ENCODE assay signal across 14 cellular contexts in genomic region chr4:139142097-139142496, GRCh38. TPM values are rescaled to one million over a fixed set of nuclear protein-coding genes. Genes with fewer than 3 reads are reported as not detected.
DNase-seq lines count a peak whose midpoint lies in the region; ATAC-seq and TF ChIP-seq lines count a peak whose summit lies in the region.
"Had no signal": no experiment of that assay in that cellular context is flagged by ENCODE, and none has a peak within 500 bp of the region (broad histone marks: within the 10 kb centered on the region; RNA-seq: fewer than 3 reads in every experiment).

No MANE protein-coding gene starts in this region.

- H3K4me1 Mint-ChIP-seq in activated CD4-positive, alpha-beta T cell treated with anti-CD3 and anti-CD28 coated beads for 36 hours, result peaks cover 10% of the 10 kb centered on the region
- H3K4me1 Mint-ChIP-seq in stimulated activated naive B cell treated with anti-CD40 and anti-IgM and Interleukin-4, amounts not matched to agents 10 μg/mL and 1 μg/mL and 100 μg/mL, for 72 hours, result peaks cover 30 to 46% of the 10 kb centered on the region in 2 donors
- H3K4me1 Mint-ChIP-seq in CD8-positive, alpha-beta memory T cell, result peaks cover 25 to 35% (median 26%) of the 10 kb centered on the region in 3 donors

- no peak for TF ChIP-seq CTCF in Loucy (conservative IDR thresholded peaks at IDR 0.05; ENCODE audit: low read length)

- intact Hi-C loops in activated CD4-positive, alpha-beta T cell treated with anti-CD3 and anti-CD28 coated beads for 36 hours (cut with DNase I, micrococcal nuclease), result no loop called here

- no peak for DNase-seq in activated CD4-positive, alpha-beta T cell treated with anti-CD3 and anti-CD28 coated beads for 36 hours
- DNase-seq in activated CD4-positive, alpha-beta T cell treated with anti-CD3 and anti-CD28 coated beads, Interleukin-2, amount 50 U/mL, for 1 hour, result no peak
- DNase-seq in stimulated activated naive B cell treated with anti-CD40 and anti-IgM and Interleukin-4, amounts not matched to agents 10 μg/mL and 1 μg/mL and 100 μg/mL, for 72 hours, result peak; percentile 12
- DNase-seq in COLO829 (ENCODE audit: low spot score) (no peak), NCI-H2081 (lab: John Stamatoyannopoulos, UW) (no peak)
- no peak for DNase-seq in CD8-positive, alpha-beta memory T cell
- DNase-seq: KG1, NCI-H524 treated with DMSO at 0.1 percent for 48 hours, pancreas, SHP77, stomach had no signal

- H3K9me3 Mint-ChIP-seq in activated CD4-positive, alpha-beta T cell treated with anti-CD3 and anti-CD28 coated beads for 36 hours (ENCODE audit: low read depth), result peaks cover 10% of the 10 kb centered on the region
- peaks cover 0 to 3% of the 10 kb centered on the region in 2 donors for H3K9me3 Mint-ChIP-seq in stimulated activated naive B cell treated with anti-CD40 and anti-IgM and Interleukin-4, amounts not matched to agents 10 μg/mL and 1 μg/mL and 100 μg/mL, for 72 hours
- peaks cover 0 to 8% (median 4%) of the 10 kb centered on the region in 5 donors for H3K9me3 Mint-ChIP-seq in CD8-positive, alpha-beta memory T cell

- H3F3A ChIP-seq in Loucy (ENCODE audit: low read depth), result no peaks in the 10 kb centered on the region

- no peak overlapping the region for H3K9ac ChIP-seq in Loucy (ENCODE audit: low read depth, low read length, poor library complexity, severe bottlenecking)

- CTCF ChIA-PET in activated CD4-positive, alpha-beta T cell treated with anti-CD3 and anti-CD28 coated beads for 36 hours (lab: Charles Lee), result no interaction called here
- CTCF ChIA-PET in CD8-positive, alpha-beta memory T cell (lab: Charles Lee), result no interaction called here

- no peak overlapping the region for H3K4me3 ChIP-seq in Loucy (ENCODE audit: low read length, poor library complexity, severe bottlenecking)
- no peak overlapping the region for H3K4me3 ChIP-seq in CD8-positive, alpha-beta memory T cell (ENCODE audit: low read length)
- H3K4me3 ChIP-seq: lung, pancreas, stomach had no signal

- no peak overlapping the region for H2AFZ ChIP-seq in Loucy (ENCODE audit: low read length)

- POLR2A ChIA-PET in activated CD4-positive, alpha-beta T cell treated with anti-CD3 and anti-CD28 coated beads for 36 hours (lab: Charles Lee), result no interaction called here
- POLR2A ChIA-PET in CD8-positive, alpha-beta memory T cell (lab: Charles Lee), result no interaction called here

- peaks cover 52% of the 10 kb centered on the region for H4K20me1 ChIP-seq in Loucy (ENCODE audit: insufficient read depth, low read length, poor library complexity, severe bottlenecking)

- H3K36me3 Mint-ChIP-seq in activated CD4-positive, alpha-beta T cell treated with anti-CD3 and anti-CD28 coated beads for 36 hours (ENCODE audit: low read depth), result peaks cover 7% of the 10 kb centered on the region
- H3K36me3 Mint-ChIP-seq in stimulated activated naive B cell treated with anti-CD40 and anti-IgM and Interleukin-4, amounts not matched to agents 10 μg/mL and 1 μg/mL and 100 μg/mL, for 72 hours, result peaks cover 3 to 6% of the 10 kb centered on the region in 2 donors
- peaks cover 4 to 25% (median 6%) of the 10 kb centered on the region in 3 donors for H3K36me3 Mint-ChIP-seq in CD8-positive, alpha-beta memory T cell

- H3K9me2 ChIP-seq in Loucy (replicated peaks; ENCODE audit: low read depth, low read length), result no peaks in the 10 kb centered on the region

- peaks cover 8% of the 10 kb centered on the region; the same call in 1 of the 2 replicates for H3K36me3 ChIP-seq in Loucy (ENCODE audit: insufficient read depth, low read length)
- H3K36me3 ChIP-seq in CD8-positive, alpha-beta memory T cell (ENCODE audit: insufficient read depth, low read length), result no peaks in the 10 kb centered on the region

- peak; percentile 9 for ATAC-seq in activated CD4-positive, alpha-beta T cell treated with anti-CD3 and anti-CD28 coated beads for 36 hours
- peak; percentile 87 for ATAC-seq in HG02759 (IDR thresholded peaks at IDR 0.05; ENCODE audit: unreplicated experiment)
- ATAC-seq in stimulated activated naive B cell treated with anti-CD40 and anti-IgM and Interleukin-4, amounts not matched to agents 10 μg/mL and 1 μg/mL and 100 μg/mL, for 72 hours (replicated peaks), result peak; percentile 94 to 98
- ATAC-seq: pancreas had no signal

- H3K79me2 ChIP-seq in Loucy (ENCODE audit: insufficient read depth, low read length), result peaks cover 72% of the 10 kb centered on the region

- H3K27me3 ChIP-seq in Loucy (ENCODE audit: insufficient read depth, low read length, poor library complexity, severe bottlenecking), result no peaks in the 10 kb centered on the region
- H3K27me3 ChIP-seq in CD8-positive, alpha-beta memory T cell (ENCODE audit: insufficient read depth, low read length, poor library complexity, severe bottlenecking), result no peaks in the 10 kb centered on the region
- H3K27me3 ChIP-seq: pancreas, stomach had no signal

- H3K27ac Mint-ChIP-seq in activated CD4-positive, alpha-beta T cell treated with anti-CD3 and anti-CD28 coated beads for 36 hours, result no peak overlapping the region
- no peak overlapping the region for H3K27ac Mint-ChIP-seq in stimulated activated naive B cell treated with anti-CD40 and anti-IgM and Interleukin-4, amounts not matched to agents 10 μg/mL and 1 μg/mL and 100 μg/mL, for 72 hours
- H3K27ac Mint-ChIP-seq in CD8-positive, alpha-beta memory T cell, result peak overlapping the region in 1 of 8 donors; percentile 45

- H3K9me3 ChIP-seq in Loucy (ENCODE audit: insufficient read depth, low read depth, low read length), result no peaks in the 10 kb centered on the region
- no peaks in the 10 kb centered on the region for H3K9me3 ChIP-seq in CD8-positive, alpha-beta memory T cell (ENCODE audit: low read length)
- H3K9me3 ChIP-seq: pancreas, stomach had no signal

- H3K4me2 ChIP-seq in Loucy (ENCODE audit: low read depth, low read length, poor library complexity, severe bottlenecking), result peak overlapping the region; percentile 38

- no peaks in the 10 kb centered on the region for H3K27me3 Mint-ChIP-seq in activated CD4-positive, alpha-beta T cell treated with anti-CD3 and anti-CD28 coated beads for 36 hours
- no peaks in the 10 kb centered on the region for H3K27me3 Mint-ChIP-seq in stimulated activated naive B cell treated with anti-CD40 and anti-IgM and Interleukin-4, amounts not matched to agents 10 μg/mL and 1 μg/mL and 100 μg/mL, for 72 hours
- H3K27me3 Mint-ChIP-seq in CD8-positive, alpha-beta memory T cell, result no peaks in the 10 kb centered on the region

- no peak overlapping the region for H3K27ac ChIP-seq in CD8-positive, alpha-beta memory T cell (ENCODE audit: low read depth, low read length)
- H3K27ac ChIP-seq: pancreas, stomach had no signal

- peaks cover 38% of the 10 kb centered on the region for H3K4me1 ChIP-seq in Loucy (ENCODE audit: insufficient read depth, low read length, poor library complexity, severe bottlenecking)
- peaks cover 9% of the 10 kb centered on the region for H3K4me1 ChIP-seq in CD8-positive, alpha-beta memory T cell (ENCODE audit: insufficient read depth, low read length)
- H3K4me1 ChIP-seq: pancreas had no signal

- no peak overlapping the region for H3K4me3 Mint-ChIP-seq in activated CD4-positive, alpha-beta T cell treated with anti-CD3 and anti-CD28 coated beads for 36 hours
- no peak overlapping the region for H3K4me3 Mint-ChIP-seq in stimulated activated naive B cell treated with anti-CD40 and anti-IgM and Interleukin-4, amounts not matched to agents 10 μg/mL and 1 μg/mL and 100 μg/mL, for 72 hours
- no peak overlapping the region for H3K4me3 Mint-ChIP-seq in CD8-positive, alpha-beta memory T cell

RNA-seq across cellular contexts. Expression of gene ELF2, which starts 34.9 kb away (rescaled TPM):
- 10 to 100 TPM; 26.2 to 33.4 TPM for total RNA-seq in activated CD4-positive, alpha-beta T cell treated with anti-CD3 and anti-CD28 coated beads for 36 hours
- 10 to 100 TPM; 26.6 to 27.4 TPM for total RNA-seq in CD8-positive, alpha-beta memory T cell
- polyA plus RNA-seq in CD8-positive, alpha-beta memory T cell, result 32.5 TPM

Comparison
In these comparisons a context has a peak if more than half of its experiments do, and no peak if none do; other contexts are left out.
1. ATAC-seq: peak in every context shown above with its lines; median percentile 96 in stimulated activated naive B cell treated with anti-CD40 and anti-IgM and Interleukin-4, amounts not matched to agents 10 μg/mL and 1 μg/mL and 100 μg/mL, for 72 hours; 87 in HG02759; 9 in activated CD4-positive, alpha-beta T cell treated with anti-CD3 and anti-CD28 coated beads for 36 hours.